Comparison of ENCODE assay signal across 8 cellular contexts in the genomic region with DNA sequence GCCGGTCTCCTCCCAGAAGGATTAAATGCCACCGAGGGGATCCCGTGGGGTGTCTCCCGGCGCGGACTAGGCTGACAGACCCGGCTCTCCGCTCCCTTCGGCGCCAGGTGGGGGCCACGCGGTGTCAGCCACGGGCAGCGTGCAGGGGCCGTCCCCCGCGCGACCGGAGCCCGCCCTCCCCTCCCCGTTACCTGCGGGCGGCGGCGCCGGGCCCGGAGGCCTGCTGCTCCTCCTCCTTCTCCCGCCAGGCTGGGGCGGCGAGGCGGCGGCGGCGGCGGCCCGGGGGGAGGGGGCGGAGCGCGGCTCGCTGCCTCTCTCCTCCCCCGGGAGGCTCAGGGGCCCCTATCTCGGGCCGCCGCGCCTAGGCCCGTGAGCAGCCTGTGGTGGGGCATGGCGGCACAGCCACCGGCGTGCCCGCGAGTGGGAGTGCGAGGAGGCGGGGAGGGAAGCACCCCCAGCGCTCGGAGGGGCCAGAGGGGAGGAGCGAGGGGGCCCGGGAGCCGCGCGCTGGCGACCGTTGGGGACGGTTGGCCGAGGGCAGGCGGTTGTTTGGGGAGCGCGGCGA. TPM values are rescaled to one million over a fixed set of nuclear protein-coding genes. Genes with fewer than 3 reads are reported as not detected.
DNase-seq lines count a peak whose midpoint lies in the region; ATAC-seq and TF ChIP-seq lines count a peak whose summit lies in the region.

No MANE protein-coding gene starts in this region.

- BruUV-seq in Caco-2 (replicated peaks; lab: Mats Ljungman, UMichigan) = no TSS peak

- H3K36me3 Mint-ChIP-seq in Caco-2 (ENCODE audit: insufficient read depth, unreplicated experiment) = peaks cover 33% of the 10 kb centered on the region
- H3K36me3 Mint-ChIP-seq in activated naive CD8-positive, alpha-beta T cell = no peaks in the 10 kb centered on the region

- H3K9me3 Mint-ChIP-seq in Caco-2 (ENCODE audit: unreplicated experiment) = no peaks in the 10 kb centered on the region
- H3K9me3 Mint-ChIP-seq in activated naive CD8-positive, alpha-beta T cell (ENCODE audit: low read depth) = no peaks in the 10 kb centered on the region

- POLR2A ChIA-PET in Caco-2 (lab: Charles Lee) = no interaction called here

- WGBS in heart left ventricle, 4 donors = 0 to 1% (median 0%) methylated on average over 1 to 68 of the region's 68 CpGs

- H3K27me3 ChIP-seq in Caco-2 (replicated peaks; ENCODE audit: control insufficient read depth, insufficient read depth, low read length) (no peaks in the 10 kb centered on the region), heart left ventricle (no peaks in the 10 kb centered on the region)

- H3K27me3 Mint-ChIP-seq in Caco-2 (ENCODE audit: insufficient read depth, unreplicated experiment) = no peaks in the 10 kb centered on the region
- no peaks in the 10 kb centered on the region for H3K27me3 Mint-ChIP-seq in activated naive CD8-positive, alpha-beta T cell

- CTCF ChIA-PET in Caco-2 (lab: Charles Lee) = no interaction called here

- H3K27ac Mint-ChIP-seq in Caco-2 (ENCODE audit: unreplicated experiment) = peak overlapping the region; percentile 87
- H3K27ac Mint-ChIP-seq in activated naive CD8-positive, alpha-beta T cell = peak overlapping the region; percentile 93

- peak overlapping the region; percentile 62 for H3K4me3 ChIP-seq in Caco-2 (ENCODE audit: low read depth, low read length)
- peak overlapping the region; percentile 64 to 99 (median 94) for H3K4me3 ChIP-seq in heart left ventricle

- DNase-seq in Caco-2 = peak; percentile 77 to 85
- peak; percentile 12 for DNase-seq in SK-N-DZ (ENCODE audit: low spot score)
- peak; percentile 67 to 86 (median 71) for DNase-seq in heart left ventricle
- DNase-seq in posterior cingulate gyrus = peak; percentile 35 to 93 (median 52)
- DNase-seq in ureter (ENCODE audit: low spot score) = peak; percentile 55

- H3K9me3 ChIP-seq in Caco-2 (no peaks in the 10 kb centered on the region), heart left ventricle (no peaks in the 10 kb centered on the region)

- no peak for TF ChIP-seq CTCF in Caco-2 (IDR thresholded peaks at IDR 0.05; ENCODE audit: insufficient read depth in 1 of 2, low read depth in 1 of 2, low read length in 1 of 2, severe bottlenecking in 1 of 2, unreplicated experiment in 1 of 2)
- no peak for TF ChIP-seq CTCF in heart left ventricle (IDR thresholded peaks at IDR 0.05)

- peak overlapping the region; percentile 66 to 96 (median 92) for H3K27ac ChIP-seq in heart left ventricle

- no peak for TF ChIP-seq POLR2A in heart left ventricle (IDR thresholded peaks at IDR 0.05)

- H3K4me1 ChIP-seq in Caco-2 (peaks cover 30% of the 10 kb centered on the region), heart left ventricle (peaks cover 0 to 46% (median 23%) of the 10 kb centered on the region in 12 donors)

- ATAC-seq in GM19397 (IDR thresholded peaks at IDR 0.05; ENCODE audit: unreplicated experiment) (peak; percentile 58), HG03520 (IDR thresholded peaks at IDR 0.05; ENCODE audit: unreplicated experiment) (peak; percentile 42), heart left ventricle (peak; percentile 17 to 90 (median 75))

- H3K4me3 Mint-ChIP-seq in Caco-2 (ENCODE audit: unreplicated experiment) = peak overlapping the region; percentile 89
- peak overlapping the region; percentile 96 for H3K4me3 Mint-ChIP-seq in activated naive CD8-positive, alpha-beta T cell

- intact Hi-C loops in Caco-2 (cut with micrococcal nuclease; ENCODE audit: unreplicated experiment) = loop anchor here (5.0 to 10.0 kb wide), 2 partner anchors 58 to 409 kb away; no protein-coding TSS in a partner anchor
- intact Hi-C loops in heart left ventricle (cut with DNase I) = loop anchor here in 1 of 10 donors (5.0 kb wide), 1 partner anchor 88 kb away; no protein-coding TSS in a partner anchor
- intact Hi-C loops in posterior cingulate gyrus (cut with DNase I) = loop anchor here (5.0 to 10.0 kb wide), 2 partner anchors 99 to 312 kb away; partner anchors contain the start of gene PRDM10

- H3K4me1 Mint-ChIP-seq in Caco-2 (ENCODE audit: low read depth, unreplicated experiment) = peaks cover 50% of the 10 kb centered on the region
- H3K4me1 Mint-ChIP-seq in activated naive CD8-positive, alpha-beta T cell (ENCODE audit: low read depth) = peaks cover 43% of the 10 kb centered on the region

- H3K36me3 ChIP-seq in Caco-2 (ENCODE audit: control insufficient read depth, insufficient read depth, low read length) = no peaks in the 10 kb centered on the region
- H3K36me3 ChIP-seq in heart left ventricle = no peaks in the 10 kb centered on the region

RNA-seq across cellular contexts. Expression of gene ZBTB44, which starts 0.5 kb away (rescaled TPM):
- total RNA-seq in Caco-2 (2022) (49.5 and 53.6 TPM in 2 replicates), heart left ventricle (10 to 100 TPM; 31.9 to 56.3 (median 40.3) TPM), ureter (62.3 TPM)
- polyA plus RNA-seq in SK-N-DZ (2014; cell fraction: cytosol; rRNA removed) = 12.9 and 14.9 TPM in 2 replicates
- polyA plus RNA-seq in SK-N-DZ (2014; cell fraction: nucleus; rRNA removed) = 8.8 and 11.2 TPM in 2 replicates
- polyA plus RNA-seq in heart left ventricle = 10 to 100 TPM in 1 of 2 donors, 1 to 10 TPM in 1; 9.7 to 17.7 TPM

Comparison
In these comparisons a context has a peak if more than half of its experiments do, and no peak if none do; other contexts are left out.
1. Peak in every context shown above with its lines: DNase-seq, ATAC-seq, H3K4me3 ChIP-seq and H3K27ac ChIP-seq.
2. DNase-seq: peak in every context shown above with its lines; median percentile 81 in Caco-2; 71 in heart left ventricle; 55 in ureter; 52 in posterior cingulate gyrus; 12 in SK-N-DZ.